Comparison of ENCODE assay signal across 23 cellular contexts in genomic region chr5:178994580-178995340, GRCh38. TPM values are rescaled to one million over a fixed set of nuclear protein-coding genes. Genes with fewer than 3 reads are reported as not detected.
DNase-seq lines count a peak whose midpoint lies in the region; ATAC-seq, FAIRE-seq and TF ChIP-seq lines count a peak whose summit lies in the region.
"Had no signal": no experiment of that assay in that cellular context is flagged by ENCODE, and none has a peak within 500 bp of the region (broad histone marks: within the 10 kb centered on the region; RNA-seq: fewer than 3 reads in every experiment).

Gene GRM6, minus strand, starts transcription at chr5:178995320. Its CDS starts 376 bp downstream, at chr5:178994944.

- peaks cover 3% of the 10 kb centered on the region for H3K4me1 Mint-ChIP-seq in glutamatergic neuron (ENCODE audit: low read depth, unreplicated experiment)
- peaks cover 3 to 12% (median 5%) of the 10 kb centered on the region in 4 donors for H3K4me1 Mint-ChIP-seq in naive thymus-derived CD8-positive, alpha-beta T cell

- 2% methylated on average over 90 of the region's 97 CpGs; no CpG with 5 or more reads in 1 of the 2 donors for WGBS in body of pancreas, 2 donors

- ATAC-seq in body of pancreas (no peak), GM18498 (IDR thresholded peaks at IDR 0.05; ENCODE audit: unreplicated experiment) (no peak)
- no peak for ATAC-seq in naive thymus-derived CD8-positive, alpha-beta T cell
- ATAC-seq: pancreas had no signal

- H3K9ac ChIP-seq in NT2/D1 (ENCODE audit: insufficient read length, low read depth), result peak within 1 kb of the TSS; percentile 72
- H3K9ac ChIP-seq in neural cell (ENCODE audit: low read length), result no peak within 1 kb of the TSS

- H3K27ac Mint-ChIP-seq in glutamatergic neuron (ENCODE audit: unreplicated experiment), result peak within 1 kb of the TSS; percentile 36
- H3K27ac Mint-ChIP-seq in naive thymus-derived CD8-positive, alpha-beta T cell, result no peak within 1 kb of the TSS
- H3K27ac Mint-ChIP-seq: dendritic cell treated with granulocyte-macrophage colony-stimulating factor and Interleukin-4, amounts not matched to agents 40 ng/mL and 50 ng/mL, for 4 days had no signal

- H3K27ac ChIP-seq in neural cell (ENCODE audit: low read length) (no peak within 1 kb of the TSS), body of pancreas (no peak within 1 kb of the TSS)
- H3K27ac ChIP-seq: ascending aorta, HL-60, pancreas, SJCRH30 had no signal

- DNase-seq in D721Med (ENCODE audit: insufficient read length, low spot score) (peak; percentile 67), NT2/D1 (ENCODE audit: low read depth, low spot score) (no peak), glutamatergic neuron (peak; percentile 55), body of pancreas (no peak), NCI-H2107 treated with DMSO at 0.1 percent for 48 hours (lab: John Stamatoyannopoulos, UW; ENCODE audit: unreplicated experiment) (no peak)
- DNase-seq in naive thymus-derived CD8-positive, alpha-beta T cell, result no peak
- DNase-seq: activated CD4-positive, alpha-beta T cell treated with anti-CD3 and anti-CD28 coated beads for 1 hour; KBM-7; NCI-H1092; NCI-H526 treated with DMSO at 0.1 percent for 48 hours; OCI-M1; pancreas; SJCRH30; stimulated activated CD4-positive, alpha-beta T cell treated with anti-CD3 and anti-CD28 coated beads, Interleukin-2, amount 100 ng/mL, for 48 hours had no signal

- TF ChIP-seq RAD21 in neural cell (conservative IDR thresholded peaks at IDR 0.05), result no peak

- no peaks in the 10 kb centered on the region for H3K9me2 ChIP-seq in neural cell (ENCODE audit: insufficient read depth, low read length)

- no peaks in the 10 kb centered on the region for H3K79me2 ChIP-seq in neural cell (replicated peaks; ENCODE audit: insufficient read depth, low read length)

- H3K27me3 Mint-ChIP-seq in glutamatergic neuron (ENCODE audit: unreplicated experiment), result peaks cover 25% of the 10 kb centered on the region
- H3K27me3 Mint-ChIP-seq in naive thymus-derived CD8-positive, alpha-beta T cell, result peaks cover 15 to 58% (median 38%) of the 10 kb centered on the region in 5 donors

- no peak for FAIRE-seq in D721Med (lab: Jason Lieb, UNC)
- FAIRE-seq: pancreas had no signal

- H3K36me3 ChIP-seq in NT2/D1 (ENCODE audit: insufficient read depth, insufficient read length, low read length), result no peaks in the 10 kb centered on the region
- no peaks in the 10 kb centered on the region for H3K36me3 ChIP-seq in neural cell (ENCODE audit: insufficient read depth, low read length)
- H3K36me3 ChIP-seq in body of pancreas (replicated peaks in 1 of 2; ENCODE audit: insufficient read depth in 1 of 2, low read depth in 2 of 2), result no peaks in the 10 kb centered on the region
- H3K36me3 ChIP-seq: ascending aorta, pancreas, SJCRH30 had no signal

- peaks cover 13% of the 10 kb centered on the region for H3K9me3 Mint-ChIP-seq in glutamatergic neuron (ENCODE audit: unreplicated experiment)
- H3K9me3 Mint-ChIP-seq in naive thymus-derived CD8-positive, alpha-beta T cell, result peaks cover 0 to 12% (median 3%) of the 10 kb centered on the region in 9 donors

- H2AFZ ChIP-seq in neural cell (ENCODE audit: low read depth, low read length), result no peak within 1 kb of the TSS

- H3K4me1 ChIP-seq in NT2/D1 (ENCODE audit: insufficient read depth, insufficient read length), result no peaks in the 10 kb centered on the region
- H3K4me1 ChIP-seq in body of pancreas, result no peaks in the 10 kb centered on the region
- H3K4me1 ChIP-seq: ascending aorta, pancreas, SJCRH30 had no signal

- no peak for TF ChIP-seq EP300 in neural cell (conservative IDR thresholded peaks at IDR 0.05; ENCODE audit: poor library complexity, severe bottlenecking)

- peak within 1 kb of the TSS; percentile 53 for H3K4me3 ChIP-seq in NT2/D1 (ENCODE audit: insufficient read length, low read depth)
- peak within 1 kb of the TSS; percentile 57 for H3K4me3 ChIP-seq in neural cell (ENCODE audit: low read length)
- H3K4me3 ChIP-seq in body of pancreas, result no peak within 1 kb of the TSS
- H3K4me3 ChIP-seq: ascending aorta, pancreas, SJCRH30 had no signal

- no peaks in the 10 kb centered on the region for H4K20me1 ChIP-seq in neural cell (ENCODE audit: insufficient read depth)

- no peak within 1 kb of the TSS for H3K4me2 ChIP-seq in neural cell (ENCODE audit: low read length)

- peak within 1 kb of the TSS; percentile 85 for H3K4me3 Mint-ChIP-seq in glutamatergic neuron (ENCODE audit: unreplicated experiment)
- peak within 1 kb of the TSS in 4 of 10 donors; percentile 22 to 60 (median 34) for H3K4me3 Mint-ChIP-seq in naive thymus-derived CD8-positive, alpha-beta T cell
- H3K4me3 Mint-ChIP-seq: dendritic cell treated with granulocyte-macrophage colony-stimulating factor and Interleukin-4, amounts not matched to agents 40 ng/mL and 50 ng/mL, for 4 days had no signal

- H3F3A ChIP-seq in neural cell (ENCODE audit: insufficient read depth, low read length, poor library complexity, severe bottlenecking), result no peaks in the 10 kb centered on the region

- TF ChIP-seq CTCF in D721Med (IDR thresholded peaks at IDR 0.05; ENCODE audit: insufficient read depth, missing control alignments) (no peak), glutamatergic neuron (IDR thresholded peaks at IDR 0.05; ENCODE audit: partially characterized antibody, unreplicated experiment) (no peak), neural cell (IDR thresholded peaks at IDR 0.05; ENCODE audit: poor library complexity, severe bottlenecking) (no peak), body of pancreas (IDR thresholded peaks at IDR 0.05) (no peak)

- POLR2A ChIA-PET in naive thymus-derived CD8-positive, alpha-beta T cell (lab: Charles Lee), result no interaction called here

- H3K27me3 ChIP-seq in NT2/D1 (ENCODE audit: insufficient read depth, insufficient read length), result peaks cover 49% of the 10 kb centered on the region
- H3K27me3 ChIP-seq in neural cell (ENCODE audit: insufficient read depth, low read depth, low read length), result peaks cover 41% of the 10 kb centered on the region
- no peaks in the 10 kb centered on the region for H3K27me3 ChIP-seq in body of pancreas
- H3K27me3 ChIP-seq: ascending aorta, SJCRH30 had no signal

- peaks cover 11% of the 10 kb centered on the region for H3K36me3 Mint-ChIP-seq in glutamatergic neuron (ENCODE audit: unreplicated experiment)
- H3K36me3 Mint-ChIP-seq in naive thymus-derived CD8-positive, alpha-beta T cell, result peaks cover 0 to 3% (median 0%) of the 10 kb centered on the region in 3 donors

- no peak for TF ChIP-seq POLR2A in body of pancreas (IDR thresholded peaks at IDR 0.05)

- H3K9me3 ChIP-seq in NT2/D1 (ENCODE audit: insufficient read depth, low read length), result no peaks in the 10 kb centered on the region
- H3K9me3 ChIP-seq in neural cell (ENCODE audit: low read length), result no peaks in the 10 kb centered on the region
- H3K9me3 ChIP-seq in body of pancreas, result no peaks in the 10 kb centered on the region
- H3K9me3 ChIP-seq: pancreas, SJCRH30 had no signal

- intact Hi-C loops in body of pancreas (cut with DNase I), result no loop called here

TF ChIP-seq in neural cell, 6 proteins besides CTCF, POLR2A, EP300 and RAD21:
- TF ChIP-seq POLR2AphosphoS5 (IDR thresholded peaks at IDR 0.05) (no peak), REST (IDR thresholded peaks at IDR 0.05; ENCODE audit: borderline replicate concordance) (no peak), SMC3 (conservative IDR thresholded peaks at IDR 0.05; ENCODE audit: poor library complexity) (no peak), MXI1 (conservative IDR thresholded peaks at IDR 0.05; ENCODE audit: poor library complexity, severe bottlenecking) (no peak), TAF1 (IDR thresholded peaks at IDR 0.05; ENCODE audit: low read depth) (no peak), EZH2 (IDR thresholded peaks at IDR 0.05; ENCODE audit: borderline replicate concordance, insufficient read depth, low read length, poor library complexity, severe bottlenecking) (no peak)

RNA-seq across cellular contexts. Expression of gene GRM6, which starts in this region (rescaled TPM):
- total RNA-seq in glutamatergic neuron (ENCODE audit: unreplicated experiment) (not detected), body of pancreas (not detected)
- not detected in 2 replicates for polyA plus RNA-seq in neural cell
- polyA minus RNA-seq in neural cell, result not detected in 2 replicates
- total RNA-seq in naive thymus-derived CD8-positive, alpha-beta T cell, result not detected
- polyA plus RNA-seq in naive thymus-derived CD8-positive, alpha-beta T cell, result not detected
- total RNA-seq: ascending aorta, G401, mononuclear cell, pancreas, SJCRH30, subcutaneous adipose tissue had no signal
- polyA plus RNA-seq: esophagus had no signal

Comparison
In these comparisons a context has a peak if more than half of its experiments do, and no peak if none do; other contexts are left out.
1. Peak in DNase-seq in glutamatergic neuron; RNA of the gene not detected or under 1 TPM.
2. H3K4me3 ChIP-seq: peak in NT2/D1 (single experiment) and neural cell (single experiment); none in body of pancreas (0 of 2).